7 cellular contexts compared by ENCODE assay signal in the genomic region with DNA sequence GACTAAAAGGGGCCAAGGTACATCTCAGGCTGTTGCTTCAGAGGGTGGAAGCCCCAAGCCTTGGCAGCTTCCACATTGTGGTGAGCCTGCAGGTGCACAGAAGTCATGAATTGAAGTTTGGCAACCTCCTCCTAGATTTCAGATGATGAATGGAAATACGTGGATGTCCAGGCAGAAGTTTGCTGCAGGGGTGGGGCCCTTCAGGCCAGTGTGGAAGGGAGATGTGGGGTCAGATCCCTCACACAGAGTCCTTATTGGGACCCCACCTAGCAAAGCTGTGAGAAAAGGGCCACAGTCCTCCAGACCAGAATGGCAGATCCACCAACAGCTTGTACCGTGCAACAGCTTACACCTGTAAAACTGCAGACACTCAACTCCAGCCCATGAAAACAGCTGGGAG.
"Had no signal": no experiment of that assay in that cellular context is flagged by ENCODE, and none has a peak within 500 bp of the region (broad histone marks: within the 10 kb centered on the region; RNA-seq: fewer than 3 reads in every experiment).

No MANE protein-coding gene starts in this region.

- FAIRE-seq: G401.6, GM12891, GM12892, GM18507, GM19239 had no signal

- DNase-seq: GDM1, GF-D8 had no signal
